ENCODE assay signal across 34 cellular contexts in the genomic region with DNA sequence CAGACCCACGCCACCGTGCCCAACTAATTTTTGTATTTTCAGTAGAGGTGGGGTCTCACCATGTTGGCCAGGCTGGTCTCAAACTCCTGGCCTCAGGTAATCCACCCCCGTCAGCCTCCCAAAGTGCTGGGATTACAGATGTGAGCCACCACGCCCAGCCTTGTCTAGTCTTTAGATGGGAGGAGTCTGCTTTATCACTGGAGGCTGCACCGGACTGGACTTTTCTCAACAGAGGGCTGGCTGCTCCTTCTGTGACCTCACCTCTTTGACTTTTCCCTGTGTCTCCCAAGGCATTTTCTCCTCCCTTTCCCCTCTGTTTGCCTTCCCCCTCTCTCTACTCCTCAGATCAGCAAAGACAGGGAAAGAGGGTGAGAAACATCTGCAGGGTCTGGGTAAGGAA. TPM values are rescaled to one million over a fixed set of nuclear protein-coding genes. Genes with fewer than 3 reads are reported as not detected.
"Had no signal": no experiment of that assay in that cellular context is flagged by ENCODE, and none has a peak within 500 bp of the region (broad histone marks: within the 10 kb centered on the region; RNA-seq: fewer than 3 reads in every experiment).

No MANE protein-coding gene starts in this region.

- H3K27me3 ChIP-seq: ascending aorta, cardiac muscle cell had no signal

- H3K9ac ChIP-seq: KMS-11 had no signal

- H3K4me1 ChIP-seq: ascending aorta had no signal

- DNase-seq: activated CD4-positive, alpha-beta memory T cell treated with anti-CD3 and anti-CD28 coated beads, Interleukin-2, amount 10 ng/mL, durations not matched to agents 7 days and 5 days; activated CD4-positive, alpha-beta T cell treated with anti-CD3 and anti-CD28 coated beads for 1 hour; activated CD4-positive, alpha-beta T cell treated with anti-CD3 and anti-CD28 coated beads for 48 hours; activated CD4-positive, CD25-positive, alpha-beta regulatory T cell; activated effector memory CD4-positive, alpha-beta T cell treated with anti-CD3 and anti-CD28 coated beads, Interleukin-2, amount 50 U/mL, for 16 hours; activated naive CD4-positive, alpha-beta T cell; activated naive CD8-positive, alpha-beta T cell treated with anti-CD3 and anti-CD28 coated beads, Interleukin-2, amount 10 ng/mL, durations not matched to agents 7 days and 5 days; activated T-cell treated with anti-CD3 and anti-CD28 coated beads, Interleukin-2, amount 50 U/mL, for 48 hours; MM.1S; MV-4-11; NCI-H1092; NCI-H1436 treated with DMSO at 0.1 percent for 48 hours; NCI-H1694 treated with DMSO at 0.1 percent for 48 hours; NCI-H2029; NCI-H2107; NCI-H2171; NCI-H510A; NCI-H526; NCI-H748 treated with DMSO at 0.1 percent for 48 hours; NK-92 treated with Interleukin-12 subunit alpha and Interleukin-12 subunit beta, amount 100 ng/mL, for 24 hours; PC-3; SIG-M5; SW 1271; T-helper 1 cell; T-helper 2 cell; T1000; WERI-Rb-1 had no signal

- H3K27ac ChIP-seq: ascending aorta, cardiac muscle cell, KMS-11, RWPE1, WERI-Rb-1 had no signal

- H3K4me3 ChIP-seq: ascending aorta, cardiac muscle cell had no signal

- H3K36me3 ChIP-seq: ascending aorta, cardiac muscle cell, WERI-Rb-1 had no signal

- ATAC-seq: PC-3, Right ventricle myocardium inferior had no signal

- H3K4me2 ChIP-seq: KMS-11 had no signal

- H3K9me3 ChIP-seq: ascending aorta had no signal

RNA-seq across cellular contexts. Expression of a gene that starts 28.5 kb away (rescaled TPM):
- total RNA-seq: activated CD4-positive, alpha-beta memory T cell treated with anti-CD3 and anti-CD28 coated beads, Interleukin-2, amount 10 ng/mL, durations not matched to agents 7 days and 5 days; activated CD8-positive, alpha-beta memory T cell treated with anti-CD3 and anti-CD28 coated beads for 36 hours; activated naive CD8-positive, alpha-beta T cell treated with anti-CD3 and anti-CD28 coated beads, Interleukin-2, amount 10 ng/mL, durations not matched to agents 7 days and 5 days; PC-3; SK-MEL-5 had no signal
